Comparison of ENCODE assay signal across 1 cellular context in genomic region chr5:25327173-25327572, GRCh38.
TF ChIP-seq lines count a peak whose summit lies in the region.

No MANE protein-coding gene starts in this region.

TF ChIP-seq in K562, 482 proteins besides CTCF, POLR2A, EP300 and RAD21 (continued from another document):
- TF ChIP-seq, protein P1, sequence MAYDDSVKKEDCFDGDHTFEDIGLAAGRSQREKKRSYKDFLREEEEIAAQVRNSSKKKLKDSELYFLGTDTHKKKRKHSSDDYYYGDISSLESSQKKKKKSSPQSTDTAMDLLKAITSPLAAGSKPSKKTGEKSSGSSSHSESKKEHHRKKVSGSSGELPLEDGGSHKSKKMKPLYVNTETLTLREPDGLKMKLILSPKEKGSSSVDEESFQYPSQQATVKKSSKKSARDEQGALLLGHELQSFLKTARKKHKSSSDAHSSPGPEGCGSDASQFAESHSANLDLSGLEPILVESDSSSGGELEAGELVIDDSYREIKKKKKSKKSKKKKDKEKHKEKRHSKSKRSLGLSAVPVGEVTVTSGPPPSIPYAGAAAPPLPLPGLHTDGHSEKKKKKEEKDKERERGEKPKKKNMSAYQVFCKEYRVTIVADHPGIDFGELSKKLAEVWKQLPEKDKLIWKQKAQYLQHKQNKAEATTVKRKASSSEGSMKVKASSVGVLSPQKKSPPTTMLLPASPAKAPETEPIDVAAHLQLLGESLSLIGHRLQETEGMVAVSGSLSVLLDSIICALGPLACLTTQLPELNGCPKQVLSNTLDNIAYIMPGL (CRISPR knock-in tag; IDR thresholded peaks at IDR 0.05) = no peak
- TF ChIP-seq MEF2D (tag; conservative IDR thresholded peaks at IDR 0.05; ENCODE audit: low read depth) = no peak
- no peak for TF ChIP-seq BRCA1 (IDR thresholded peaks at IDR 0.05)
- TF ChIP-seq BRCA1 (CRISPR knock-in tag; IDR thresholded peaks at IDR 0.05) = no peak
- peak; percentile 35; the same call in 1 of the 2 replicates for TF ChIP-seq ZNF316 (IDR thresholded peaks at IDR 0.05)
- no peak for TF ChIP-seq FOXM1 (IDR thresholded peaks at IDR 0.05; ENCODE audit: low read depth)
- no peak for TF ChIP-seq FOXM1 (CRISPR knock-in tag; IDR thresholded peaks at IDR 0.05; ENCODE audit: low read depth)
- no peak for TF ChIP-seq THRAP3 (IDR thresholded peaks at IDR 0.05; ENCODE audit: borderline replicate concordance)
- no peak for TF ChIP-seq ZNF696 (CRISPR knock-in tag; conservative IDR thresholded peaks at IDR 0.05)
- no peak for TF ChIP-seq CBX1 (IDR thresholded peaks at IDR 0.05; ENCODE audit: low read depth)
- peak; percentile 55 for TF ChIP-seq MAFF (IDR thresholded peaks at IDR 0.05; ENCODE audit: low read length)
- TF ChIP-seq ZKSCAN1 (IDR thresholded peaks at IDR 0.05; ENCODE audit: low read depth, low read length) = no peak
- TF ChIP-seq TEAD4 (IDR thresholded peaks at IDR 0.05; ENCODE audit: low read length) = no peak
- TF ChIP-seq TEAD4 (CRISPR knock-in tag; IDR thresholded peaks at IDR 0.05; ENCODE audit: borderline replicate concordance) = no peak
